Comparison of ENCODE assay signal across 11 cellular contexts in the genomic region with DNA sequence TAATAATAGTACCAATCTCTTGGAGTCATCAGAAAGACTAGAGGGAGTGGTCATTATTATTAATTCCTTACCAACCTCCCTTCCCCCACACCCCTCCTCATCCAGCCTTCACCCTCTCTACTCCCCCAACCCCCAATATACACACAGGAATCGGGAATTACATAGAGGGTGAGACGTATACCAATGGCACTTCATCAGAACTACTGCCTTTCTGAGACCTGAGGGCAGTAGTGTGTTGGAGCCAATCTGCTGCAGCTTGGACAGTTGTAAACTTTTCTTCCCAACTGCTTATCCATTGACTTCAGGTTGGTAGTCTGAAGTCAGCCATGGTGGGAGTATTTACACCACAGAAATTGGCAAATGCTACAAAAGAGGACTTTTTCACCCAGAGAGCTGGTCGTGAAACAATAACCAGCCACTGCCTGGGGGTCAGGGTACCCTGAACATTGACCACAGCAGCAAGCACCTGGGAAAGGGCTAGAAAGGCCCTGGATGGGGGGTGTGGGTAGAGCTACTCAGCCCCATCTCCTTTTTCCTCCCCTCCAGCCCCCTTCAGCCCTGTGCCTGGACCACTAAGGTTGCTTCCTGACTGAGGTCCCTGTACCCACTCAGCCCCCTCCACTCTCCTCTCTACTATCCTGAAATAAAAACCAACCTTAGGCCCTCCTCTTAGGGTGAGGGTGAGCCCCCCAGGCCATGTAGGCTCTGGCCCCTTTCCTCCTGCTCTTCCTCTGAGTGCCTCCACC.
"Had no signal": no experiment of that assay in that cellular context is flagged by ENCODE, and none has a peak within 500 bp of the region (broad histone marks: within the 10 kb centered on the region; RNA-seq: fewer than 3 reads in every experiment).

No MANE protein-coding gene starts in this region.

- ATAC-seq: activated naive CD4-positive, alpha-beta T cell treated with anti-CD3 and anti-CD28 coated beads, Interleukin-2, amount 50 U/mL, for 72 hours; body of pancreas; esophagus mucosa; natural killer cell treated with Interleukin-12 subunit alpha and Interleukin-12 subunit beta and Interleukin-15 and Interleukin-18, amount 100 ng/mL, for 72 hours; sciatic nerve had no signal

- H3K27ac Mint-ChIP-seq: natural killer cell treated with Interleukin-12 subunit alpha and Interleukin-12 subunit beta and Interleukin-15 and Interleukin-18, amount 100 ng/mL, for 72 hours had no signal

- H3K4me3 ChIP-seq: body of pancreas, coronary artery, uterus had no signal

- H3K27me3 ChIP-seq: body of pancreas, uterus had no signal

- H3K4me1 Mint-ChIP-seq: central memory CD8-positive, alpha-beta T cell had no signal

- H3K4me1 ChIP-seq: uterus had no signal

- H3K9me3 ChIP-seq: body of pancreas, uterus had no signal

- H3K36me3 ChIP-seq: uterus had no signal

- DNase-seq: activated CD4-positive, alpha-beta T cell treated with anti-CD3 and anti-CD28 coated beads, Interleukin-2, amount 50 U/mL, for 48 hours; activated gamma-delta T cell; body of pancreas; T-helper 9 cell; uterus had no signal

- H3K4me3 Mint-ChIP-seq: central memory CD8-positive, alpha-beta T cell; natural killer cell treated with Interleukin-12 subunit alpha and Interleukin-12 subunit beta and Interleukin-15 and Interleukin-18, amount 100 ng/mL, for 72 hours had no signal

- H3K9me3 Mint-ChIP-seq: activated naive CD4-positive, alpha-beta T cell treated with anti-CD3 and anti-CD28 coated beads, Interleukin-2, amount 50 U/mL, for 72 hours; central memory CD8-positive, alpha-beta T cell; natural killer cell treated with Interleukin-12 subunit alpha and Interleukin-12 subunit beta and Interleukin-15 and Interleukin-18, amount 100 ng/mL, for 72 hours had no signal

- H3K27ac ChIP-seq: body of pancreas, coronary artery, uterus had no signal

- H3K36me3 Mint-ChIP-seq: activated naive CD4-positive, alpha-beta T cell treated with anti-CD3 and anti-CD28 coated beads, Interleukin-2, amount 50 U/mL, for 72 hours; natural killer cell treated with Interleukin-12 subunit alpha and Interleukin-12 subunit beta and Interleukin-15 and Interleukin-18, amount 100 ng/mL, for 72 hours had no signal
